Comparison of ENCODE assay signal across 8 cellular contexts in the genomic region with DNA sequence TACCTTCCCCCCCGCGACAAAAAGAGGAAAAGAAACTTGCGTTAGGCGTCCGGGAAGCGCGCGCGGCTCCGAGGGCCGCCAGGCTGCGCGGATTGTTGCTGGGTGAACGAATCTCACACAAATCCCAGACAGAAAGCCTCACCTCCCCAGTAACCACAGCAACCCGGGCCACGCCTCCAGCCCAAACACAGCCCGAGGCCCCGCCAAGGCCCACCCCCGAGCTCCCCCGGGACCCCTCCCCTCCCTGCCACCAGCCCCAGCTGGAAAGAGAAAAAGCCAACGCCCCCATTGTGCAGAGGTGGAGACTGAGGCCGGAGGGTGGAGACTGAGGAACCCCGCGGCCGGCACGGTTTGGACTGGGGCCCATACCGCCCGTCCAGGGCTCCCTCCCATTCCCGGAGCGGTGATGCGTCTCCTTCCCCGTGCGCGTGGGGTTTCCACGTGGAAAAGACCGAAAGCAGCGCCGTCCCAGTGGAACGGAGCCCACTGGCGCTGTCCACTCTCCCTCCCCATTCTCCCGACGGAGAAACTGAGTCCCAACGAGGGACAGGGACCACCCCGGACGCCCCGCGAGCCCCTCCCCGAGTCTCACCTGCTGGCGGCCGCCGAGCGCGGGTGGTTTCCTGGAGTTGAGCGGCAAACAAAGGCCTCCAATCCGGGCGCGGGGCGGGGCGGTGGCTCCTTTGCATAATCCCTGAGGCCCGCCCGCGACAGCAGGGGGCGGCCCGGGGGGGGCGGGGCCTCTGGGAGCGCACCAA. TPM values are rescaled to one million over a fixed set of nuclear protein-coding genes. Genes with fewer than 3 reads are reported as not detected.
A peak's percentile ranks its signal among the peaks of the same experiment; 100 is the strongest.
DNase-seq lines count a peak whose midpoint lies in the region; ATAC-seq, FAIRE-seq and TF ChIP-seq lines count a peak whose summit lies in the region.

No MANE protein-coding gene starts in this region.

- H3K79me2 ChIP-seq in mammary epithelial cell (ENCODE audit: insufficient read depth, low read length) = no peaks in the 10 kb centered on the region

- peak overlapping the region; percentile 69 for H3K4me3 ChIP-seq in A549
- peak overlapping the region; percentile 83 for H3K4me3 ChIP-seq in WI38 (ENCODE audit: low read depth, low read length)
- peak overlapping the region; percentile 43 to 68 (median 68) for H3K4me3 ChIP-seq in mammary epithelial cell (replicated peaks in 1 of 3; ENCODE audit: insufficient read depth in 1 of 3, low read depth in 2 of 3, low read length in 3 of 3)
- peak overlapping the region; percentile 72 to 99 (median 93) for H3K4me3 ChIP-seq in spleen

- FAIRE-seq in A549 (lab: Jason Lieb, UNC) = no peak

- TF ChIP-seq POLR2A in A549 (IDR thresholded peaks at IDR 0.05; ENCODE audit: low read length) (0 out of 2 replicates have a peak, but pooled peaks have one; percentile 11), spleen (IDR thresholded peaks at IDR 0.05) (peak in 2 of 3 donors; percentile 59 to 81)

- no peaks in the 10 kb centered on the region for H4K20me1 ChIP-seq in mammary epithelial cell (ENCODE audit: insufficient read depth, low read length)

- DNase-seq in A549 (ENCODE audit: low read depth in 1 of 2, low spot score in 1 of 2) = peak; percentile 92 to 96
- DNase-seq in NCI-H2171 treated with DMSO at 0.1 percent for 48 hours (lab: John Stamatoyannopoulos, UW) = peak; percentile 93
- DNase-seq in mammary epithelial cell = peak; percentile 90
- peak; percentile 79 for DNase-seq in inferior parietal cortex (ENCODE audit: extremely low spot score)
- DNase-seq in spleen = peak; percentile 99

- TF ChIP-seq CTCF in A549 (IDR thresholded peaks at IDR 0.05) (no peak), WI38 (IDR thresholded peaks at IDR 0.05; ENCODE audit: low read depth, low read length) (no peak), mammary epithelial cell (conservative IDR thresholded peaks at IDR 0.05 in 1 of 2, IDR thresholded peaks at IDR 0.05 in 1 of 2; ENCODE audit: extremely low read depth in 1 of 2, insufficient read depth in 1 of 2, low read depth in 1 of 2, low read length in 2 of 2) (no peak), spleen (IDR thresholded peaks at IDR 0.05 in 8 of 11, conservative IDR thresholded peaks at IDR 0.05 in 3 of 11) (peak in 7 of 11 experiments; percentile 16 to 63 (median 35))

- peaks cover 10% of the 10 kb centered on the region; the same call in 1 of the 3 replicates for H3K4me1 ChIP-seq in A549
- peaks cover 24% of the 10 kb centered on the region for H3K4me1 ChIP-seq in mammary epithelial cell (ENCODE audit: insufficient read depth, low read length)
- peaks cover 41 to 62% (median 51%) of the 10 kb centered on the region in 6 donors for H3K4me1 ChIP-seq in spleen

- CTCF ChIA-PET in A549 (lab: Yijun Ruan, JAX) = interaction anchor here (0.9 to 1.3 kb wide), 5 partner anchors 10 to 617 kb away, joined by 3 to 4 read pairs (median 3); no protein-coding TSS in a partner anchor
- CTCF ChIA-PET in mammary epithelial cell (lab: Charles Lee; ENCODE audit: low non-redundant PET) = no interaction called here

- in situ Hi-C loops in mammary epithelial cell (cut with MboI; ENCODE audit: low sequenced_read_pairs in 2 of 2) = loop anchor here in 1 of 2 donors (5.0 kb wide), 1 partner anchor 56 kb away; no protein-coding TSS in a partner anchor

- H3K27me3 ChIP-seq in mammary epithelial cell (ENCODE audit: insufficient read depth, low read length) (no peaks in the 10 kb centered on the region), spleen (replicated peaks in 1 of 7) (no peaks in the 10 kb centered on the region)

- 1% methylated on average over 25 of the region's 66 CpGs for WGBS in A549 (ENCODE audit: missing lambda C conversion rate)
- WGBS in mammary epithelial cell (ENCODE audit: low coverage, missing lambda C conversion rate) = no CpG with 5 or more reads among the region's 66 CpGs
- 0 to 1% (median 0%) methylated on average over 41 to 66 of the region's 66 CpGs for WGBS in spleen, 5 donors

- intact Hi-C loops in mammary epithelial cell (cut with micrococcal nuclease) = loop anchor here (1.0 to 2.0 kb wide), 2 partner anchors 13 to 335 kb away; no protein-coding TSS in a partner anchor
- intact Hi-C loops in spleen (cut with DNase I; ENCODE audit: low total_unique reads) = loop anchor here (10.0 kb wide), 1 partner anchor 53 kb away; no protein-coding TSS in a partner anchor

- H3K27ac ChIP-seq in A549 (peak overlapping the region; percentile 75 to 88), mammary epithelial cell (ENCODE audit: insufficient read depth, low read depth, low read length) (peak overlapping the region; percentile 68), spleen (peak overlapping the region; percentile 86 to 99 (median 95))

- ATAC-seq in A549 = peak; percentile 89 to 95
- ATAC-seq in GM18861 (IDR thresholded peaks at IDR 0.05; ENCODE audit: unreplicated experiment) = peak; percentile 72
- ATAC-seq in HG03066 (IDR thresholded peaks at IDR 0.05; ENCODE audit: low read depth, unreplicated experiment) = peak; percentile 77

- H2AFZ ChIP-seq in mammary epithelial cell (ENCODE audit: low read depth, low read length) = peak overlapping the region; percentile 93

- dilution Hi-C loops in mammary epithelial cell (cut with HindIII; ENCODE audit: low sequenced_read_pairs) = no loop called here

- H3K36me3 ChIP-seq in mammary epithelial cell (ENCODE audit: insufficient read depth, low read length) (no peaks in the 10 kb centered on the region), spleen (peaks cover 0 to 40% (median 0%) of the 10 kb centered on the region in 6 donors)

- POLR2A ChIA-PET in A549 (lab: Yijun Ruan, JAX) = interaction anchor here (1.0 kb wide), 1 partner anchor 12 kb away, joined by 3 read pairs; no protein-coding TSS in a partner anchor

- H3K4me2 ChIP-seq in A549 (peak overlapping the region; percentile 95), mammary epithelial cell (ENCODE audit: insufficient read depth, low read depth, low read length) (peak overlapping the region; percentile 84)

- no peak for TF ChIP-seq RAD21 in A549 (conservative IDR thresholded peaks at IDR 0.05 in 1 of 2, IDR thresholded peaks at IDR 0.05 in 1 of 2)

- H3K9ac ChIP-seq in mammary epithelial cell (ENCODE audit: insufficient read depth, low read length) = peak overlapping the region; percentile 50

- no peak for TF ChIP-seq EP300 in A549 (IDR thresholded peaks at IDR 0.05)

- H3K9me3 ChIP-seq in A549 (no peaks in the 10 kb centered on the region), mammary epithelial cell (replicated peaks; ENCODE audit: insufficient read depth, low read length) (no peaks in the 10 kb centered on the region), spleen (no peaks in the 10 kb centered on the region)

- no TSS peak for BruUV-seq in mammary epithelial cell (replicated peaks; lab: Mats Ljungman, UMichigan)

TF ChIP-seq in A549, 52 proteins besides CTCF, POLR2A, EP300 and RAD21:
- TF ChIP-seq, protein P1, sequence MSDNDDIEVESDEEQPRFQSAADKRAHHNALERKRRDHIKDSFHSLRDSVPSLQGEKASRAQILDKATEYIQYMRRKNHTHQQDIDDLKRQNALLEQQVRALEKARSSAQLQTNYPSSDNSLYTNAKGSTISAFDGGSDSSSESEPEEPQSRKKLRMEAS (IDR thresholded peaks at IDR 0.05) = peak; percentile 63; the same call in 1 of the 2 replicates
- TF ChIP-seq CBX8 (IDR thresholded peaks at IDR 0.05) = no peak
- TF ChIP-seq PHF8 (IDR thresholded peaks at IDR 0.05; ENCODE audit: borderline replicate concordance, low read depth) = peak; percentile 64
- no peak for TF ChIP-seq RFX5 (IDR thresholded peaks at IDR 0.05)
- TF ChIP-seq RCOR1 (IDR thresholded peaks at IDR 0.05; ENCODE audit: low read depth, low read length) = 0 out of 2 replicates have a peak, but pooled peaks have one; percentile 20
- TF ChIP-seq, protein P2, sequence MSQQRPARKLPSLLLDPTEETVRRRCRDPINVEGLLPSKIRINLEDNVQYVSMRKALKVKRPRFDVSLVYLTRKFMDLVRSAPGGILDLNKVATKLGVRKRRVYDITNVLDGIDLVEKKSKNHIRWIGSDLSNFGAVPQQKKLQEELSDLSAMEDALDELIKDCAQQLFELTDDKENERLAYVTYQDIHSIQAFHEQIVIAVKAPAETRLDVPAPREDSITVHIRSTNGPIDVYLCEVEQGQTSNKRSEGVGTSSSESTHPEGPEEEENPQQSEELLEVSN (IDR thresholded peaks at IDR 0.05; ENCODE audit: borderline replicate concordance, low read depth) = peak; percentile 62
- peak; percentile 88 for TF ChIP-seq KDM1A (IDR thresholded peaks at IDR 0.05; ENCODE audit: low read depth)

RNA-seq across cellular contexts. Expression of a gene that starts 10.2 kb away (rescaled TPM):
- polyA plus RNA-seq in A549 (2011; rRNA removed) (4.4 and 4.6 TPM in 2 replicates), A549 (2017; fragmentation: RNase III; extraction: RNeasy Plus Mini Kit Qiagen cat#74134 plus additional on column Dnase treatment) (2.7 to 3.2 TPM (median 3.0 TPM) in 3 replicates), mammary epithelial cell (2.8 TPM), spleen (100 to 1,000 TPM in 2 of 3 donors, 10 to 100 TPM in 1; 92.9 to 129 (median 124) TPM)
- polyA plus RNA-seq in A549 (2012; cell fraction: cytosol; rRNA removed) = 2.8 and 7.5 TPM in 2 replicates
- 6.7 and 9.3 TPM in 2 replicates for polyA plus RNA-seq in A549 (2012; cell fraction: nucleus; rRNA removed)
- 7.3 and 12.1 TPM in 2 replicates for polyA minus RNA-seq in A549 (2011; rRNA and poly(A)+ RNA removed)
- total RNA-seq in mammary epithelial cell (1 to 10 TPM; 4.5 to 8.1 TPM), spleen (100 to 1,000 TPM; 198 to 324 (median 238) TPM)
- 6.4 TPM for polyA minus RNA-seq in mammary epithelial cell

Comparison
In these comparisons a context has a peak if more than half of its experiments do, and no peak if none do; other contexts are left out.
1. Peak in every context shown above with its lines: DNase-seq, ATAC-seq, H3K4me3 ChIP-seq and H3K27ac ChIP-seq.
2. CTCF ChIP-seq: peak in spleen (7 of 11); none in A549 (single experiment), WI38 (single experiment) and mammary epithelial cell (0 of 2).
3. RNA of a gene that starts 10.2 kb away (polyA plus RNA-seq): 92.9 to 129 TPM in spleen; 2.7 to 9.3 TPM in A549 and 2.8 TPM in mammary epithelial cell (single experiment); every median in the first group is over 4 times any median in the second.